8 cellular contexts compared by ENCODE assay signal in genomic region chr2:23940262-23940975, GRCh38. TPM values are rescaled to one million over a fixed set of nuclear protein-coding genes. Genes with fewer than 3 reads are reported as not detected.
A peak's percentile ranks its signal among the peaks of the same experiment; 100 is the strongest.
DNase-seq lines count a peak whose midpoint lies in the region; ATAC-seq lines count a peak whose summit lies in the region.

Gene UBXN2A (plus strand): TSS chr2:23940463. CDS start chr2:23958315, 17,852 bp downstream.

- H3K9me3 ChIP-seq in CD8-positive, alpha-beta memory T cell (ENCODE audit: low read length) = no peaks in the 10 kb centered on the region
- H3K9me3 ChIP-seq in mesodermal cell (ENCODE audit: control insufficient read depth, low read length) = no peaks in the 10 kb centered on the region

- H3K4me1 ChIP-seq in CD8-positive, alpha-beta memory T cell (ENCODE audit: insufficient read depth, low read length) = peaks cover 12% of the 10 kb centered on the region
- H3K4me1 ChIP-seq in mesodermal cell (ENCODE audit: control insufficient read depth, insufficient read depth, low read length, poor library complexity, severe bottlenecking) = peaks cover 14% of the 10 kb centered on the region

- H3K27ac ChIP-seq in CD8-positive, alpha-beta memory T cell (ENCODE audit: low read depth, low read length) = peak within 1 kb of the TSS; percentile 75
- peak within 1 kb of the TSS; percentile 88 for H3K27ac ChIP-seq in mesodermal cell (ENCODE audit: low read depth, low read length, severe bottlenecking)

- H3K9me3 Mint-ChIP-seq in CD8-positive, alpha-beta memory T cell = no peaks in the 10 kb centered on the region

- DNase-seq in CD8-positive, alpha-beta memory T cell = peak; percentile 68 to 81 (median 78)
- peak; percentile 50 to 90 for DNase-seq in NOMO-1 (lab: John Stamatoyannopoulos, UW; ENCODE audit: unreplicated experiment in 2 of 2)
- peak; percentile 41 to 66 (median 54) for DNase-seq in activated CD8-positive, alpha-beta memory T cell treated with anti-CD3 and anti-CD28 coated beads for 48 hours (ENCODE audit: low read depth in 2 of 3, low spot score in 2 of 3)
- DNase-seq in stimulated activated CD8-positive, alpha-beta memory T cell treated with anti-CD3 and anti-CD28 coated beads, Interleukin-15, amount 100 ng/mL, for 4 hours (ENCODE audit: low read depth in 2 of 2) = peak; percentile 30 to 61

- H3K36me3 Mint-ChIP-seq in CD8-positive, alpha-beta memory T cell = peaks cover 0 to 8% (median 3%) of the 10 kb centered on the region in 3 donors

- H3K36me3 ChIP-seq in CD8-positive, alpha-beta memory T cell (ENCODE audit: insufficient read depth, low read length) = no peaks in the 10 kb centered on the region
- peaks cover 10% of the 10 kb centered on the region for H3K36me3 ChIP-seq in mesodermal cell (ENCODE audit: control insufficient read depth, insufficient read depth, low read length)

- in situ Hi-C loops in endometrial microvascular endothelial cells (cut with HindIII; ENCODE audit: inconsistent ontology term, low pct_unique_long_range_greater_than_20kb, low sequenced_read_pairs) = no loop called here

- peak within 1 kb of the TSS; percentile 83 for H3K4me3 ChIP-seq in CD8-positive, alpha-beta memory T cell (ENCODE audit: low read length)
- peak within 1 kb of the TSS; percentile 64 for H3K4me3 ChIP-seq in mesodermal cell (ENCODE audit: extremely low read depth, insufficient read depth, low read length, poor library complexity, severe bottlenecking)

- peak within 1 kb of the TSS; percentile 80 to 97 (median 93) for H3K27ac Mint-ChIP-seq in CD8-positive, alpha-beta memory T cell

- WGBS in mesodermal cell (ENCODE audit: insufficient coverage in 2 of 2), 2 experiments = 0% methylated on average over 47 to 64 of the region's 98 CpGs

- peaks cover 23 to 41% (median 33%) of the 10 kb centered on the region in 3 donors for H3K4me1 Mint-ChIP-seq in CD8-positive, alpha-beta memory T cell

- ATAC-seq in GM19397 (IDR thresholded peaks at IDR 0.05; ENCODE audit: unreplicated experiment) (peak; percentile 81), HG03521 (IDR thresholded peaks at IDR 0.05; ENCODE audit: unreplicated experiment) (peak; percentile 76)

- H3K4me3 Mint-ChIP-seq in CD8-positive, alpha-beta memory T cell = peak within 1 kb of the TSS; percentile 88 to 99 (median 95)

- POLR2A ChIA-PET in CD8-positive, alpha-beta memory T cell (lab: Charles Lee) = interaction anchor here (0.7 to 4.7 kb wide), 3 partner anchors 8 to 107 kb away, joined by 4 to 69 read pairs (median 4); partner anchors contain the start of gene ATAD2B

- H3K27me3 ChIP-seq in CD8-positive, alpha-beta memory T cell (ENCODE audit: insufficient read depth, low read length, poor library complexity, severe bottlenecking) = no peaks in the 10 kb centered on the region

- CTCF ChIA-PET in CD8-positive, alpha-beta memory T cell (lab: Charles Lee) = interaction anchor here (0.8 to 8.7 kb wide), 5 partner anchors 9 to 143 kb away, joined by 3 to 81 read pairs (median 3); partner anchors contain the start of gene ATAD2B

- peaks cover 0 to 1% of the 10 kb centered on the region in 2 donors for H3K27me3 Mint-ChIP-seq in CD8-positive, alpha-beta memory T cell

RNA-seq across cellular contexts. Expression of gene UBXN2A, which starts in this region (rescaled TPM):
- total RNA-seq in CD8-positive, alpha-beta memory T cell = 10 to 100 TPM; 13.3 to 13.9 TPM
- 14.3 TPM for polyA plus RNA-seq in CD8-positive, alpha-beta memory T cell
- 12.0 TPM for total RNA-seq in endometrial microvascular endothelial cells (ENCODE audit: inconsistent ontology term)
- polyA plus RNA-seq in mesodermal cell (2013, experiment 1 of 2) = 23.2 TPM
- 26.2 TPM for polyA plus RNA-seq in mesodermal cell (2013, experiment 2 of 2)

Comparison
In these comparisons a context has a peak if more than half of its experiments do, and no peak if none do; other contexts are left out.
1. Peak in every context shown above with its lines: DNase-seq, ATAC-seq, H3K4me3 ChIP-seq and H3K27ac ChIP-seq.